ENCODE assay signal across 16 cellular contexts in the genomic region with DNA sequence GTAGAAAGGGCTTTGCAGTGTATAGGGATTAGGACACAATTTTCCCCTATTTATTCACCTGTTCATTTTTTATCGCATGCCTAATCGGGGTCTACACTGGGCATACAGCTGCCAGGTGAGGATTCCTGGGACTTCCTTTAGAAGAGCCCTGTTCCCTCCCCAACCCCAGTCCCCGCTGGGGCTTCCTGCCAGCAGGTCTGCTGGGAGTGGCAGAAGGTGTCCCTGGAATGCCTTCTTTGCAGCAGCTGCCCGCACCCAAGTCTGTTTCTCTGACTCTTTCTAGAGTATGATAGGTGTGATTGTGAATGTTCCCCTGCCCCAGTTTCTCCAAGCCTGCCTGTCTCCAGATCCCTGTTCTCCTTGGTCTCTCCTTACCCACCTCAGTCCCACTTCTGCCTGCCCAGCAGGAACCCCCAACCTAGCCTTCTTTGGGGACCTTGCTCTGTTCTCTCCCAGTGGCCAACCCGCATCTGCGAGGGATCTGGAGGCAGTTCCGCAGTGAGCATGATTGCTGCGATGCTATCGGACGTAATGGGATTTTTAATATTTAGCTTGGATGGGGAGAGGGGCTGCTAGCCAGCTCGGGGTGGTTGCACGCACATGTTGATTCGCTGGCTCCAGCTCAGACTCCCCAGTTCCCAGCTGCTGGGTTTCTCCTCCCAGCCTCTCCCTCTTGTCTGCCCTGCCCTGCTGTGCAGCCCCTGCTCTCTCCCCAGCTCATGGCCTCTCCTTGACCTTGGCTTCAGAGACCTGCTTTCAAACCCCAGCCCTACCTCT.
DNase-seq lines count a peak whose midpoint lies in the region; ATAC-seq and TF ChIP-seq lines count a peak whose summit lies in the region.
"Had no signal": no experiment of that assay in that cellular context is flagged by ENCODE, and none has a peak within 500 bp of the region (broad histone marks: within the 10 kb centered on the region; RNA-seq: fewer than 3 reads in every experiment).

No MANE protein-coding gene starts in this region.

- H3K27ac Mint-ChIP-seq in GM23338 (peak overlapping the region; percentile 54; the same call in 1 of the 2 replicates), neural progenitor cell (peak overlapping the region; percentile 88)
- H3K27ac Mint-ChIP-seq: activated CD8-positive, alpha-beta memory T cell treated with anti-CD3 and anti-CD28 coated beads, Interleukin-2, amount 10 ng/mL, durations not matched to agents 7 days and 5 days; natural killer cell treated with Interleukin-12 subunit alpha and Interleukin-12 subunit beta and Interleukin-15 and Interleukin-18, amount 100 ng/mL, for 72 hours had no signal

- no peaks in the 10 kb centered on the region for H3K9me3 ChIP-seq in neural progenitor cell (ENCODE audit: low read depth)
- H3K9me3 ChIP-seq: ascending aorta had no signal

- TF ChIP-seq CTCF in GM23338 (conservative IDR thresholded peaks at IDR 0.05; ENCODE audit: low read depth in 2 of 2) (no peak), fibroblast of the aortic adventitia (IDR thresholded peaks at IDR 0.05; ENCODE audit: insufficient read depth, low read length) (no peak), neural progenitor cell (IDR thresholded peaks at IDR 0.05) (no peak)

- peaks cover 44% of the 10 kb centered on the region for H3K4me1 Mint-ChIP-seq in GM23338
- peaks cover 65% of the 10 kb centered on the region for H3K4me1 Mint-ChIP-seq in neural progenitor cell
- H3K4me1 Mint-ChIP-seq: activated CD8-positive, alpha-beta memory T cell treated with anti-CD3 and anti-CD28 coated beads, Interleukin-2, amount 10 ng/mL, durations not matched to agents 7 days and 5 days had no signal

- no peak overlapping the region for H3K9ac ChIP-seq in neural progenitor cell

- H3K27me3 ChIP-seq in GM23338 (ENCODE audit: insufficient read depth) (no peaks in the 10 kb centered on the region), neural progenitor cell (no peaks in the 10 kb centered on the region)
- H3K27me3 ChIP-seq: ascending aorta had no signal

- H4K20me1 ChIP-seq in GM23338 (replicated peaks; ENCODE audit: insufficient read depth) = no peaks in the 10 kb centered on the region
- H4K20me1 ChIP-seq in neural progenitor cell (ENCODE audit: low read depth) = peaks cover 17% of the 10 kb centered on the region

- H3K9me3 Mint-ChIP-seq in GM23338 (no peaks in the 10 kb centered on the region; the same call in 2 of the 3 replicates), neural progenitor cell (no peaks in the 10 kb centered on the region)
- H3K9me3 Mint-ChIP-seq: natural killer cell treated with Interleukin-12 subunit alpha and Interleukin-12 subunit beta and Interleukin-15 and Interleukin-18, amount 100 ng/mL, for 72 hours had no signal

- ATAC-seq in GM23338 = peak; percentile 13
- ATAC-seq in HG03097 (IDR thresholded peaks at IDR 0.05; ENCODE audit: low FRiP score, unreplicated experiment) = no peak
- ATAC-seq: activated CD8-positive, alpha-beta memory T cell treated with anti-CD3 and anti-CD28 coated beads, Interleukin-2, amount 10 ng/mL, durations not matched to agents 7 days and 5 days; natural killer cell treated with Interleukin-12 subunit alpha and Interleukin-12 subunit beta and Interleukin-15 and Interleukin-18, amount 100 ng/mL, for 72 hours had no signal

- DNase-seq in GM23338 (ENCODE audit: low spot score) (no peak), NCI-H2171 treated with DMSO at 0.1 percent for 48 hours (lab: John Stamatoyannopoulos, UW) (peak; percentile 81), fibroblast of the aortic adventitia (ENCODE audit: low read depth) (peak; percentile 44), neural progenitor cell (ENCODE audit: low spot score) (no peak), amniotic stem cell (lab: John Stamatoyannopoulos, UW) (no peak), NCI-H2107 (lab: John Stamatoyannopoulos, UW) (no peak), middle frontal gyrus (ENCODE audit: extremely low spot score, low spot score) (no peak)
- DNase-seq: activated CD8-positive, alpha-beta memory T cell treated with anti-CD3 and anti-CD28 coated beads, Interleukin-2, amount 10 ng/mL, durations not matched to agents 7 days and 5 days; activated gamma-delta T cell; AML-193; DMS153; stimulated activated naive CD4-positive, alpha-beta T cell had no signal

- H3K36me3 ChIP-seq in GM23338 (ENCODE audit: insufficient read depth) (no peaks in the 10 kb centered on the region), neural progenitor cell (no peaks in the 10 kb centered on the region)
- H3K36me3 ChIP-seq: ascending aorta had no signal

- H3K4me3 Mint-ChIP-seq in GM23338 (no peak overlapping the region), neural progenitor cell (no peak overlapping the region)
- H3K4me3 Mint-ChIP-seq: activated CD8-positive, alpha-beta memory T cell treated with anti-CD3 and anti-CD28 coated beads, Interleukin-2, amount 10 ng/mL, durations not matched to agents 7 days and 5 days; natural killer cell treated with Interleukin-12 subunit alpha and Interleukin-12 subunit beta and Interleukin-15 and Interleukin-18, amount 100 ng/mL, for 72 hours had no signal

- no peaks in the 10 kb centered on the region for H3K79me2 ChIP-seq in GM23338 (replicated peaks; ENCODE audit: insufficient read depth)
- peaks cover 11% of the 10 kb centered on the region for H3K79me2 ChIP-seq in neural progenitor cell (ENCODE audit: low read depth)

- H3K4me3 ChIP-seq in GM23338 (no peak overlapping the region), fibroblast of the aortic adventitia (ENCODE audit: low read depth, low read length) (no peak overlapping the region), neural progenitor cell (no peak overlapping the region)
- H3K4me3 ChIP-seq: ascending aorta, skin epidermis had no signal

- no peaks in the 10 kb centered on the region for H3K9me2 ChIP-seq in GM23338 (ENCODE audit: insufficient read depth)

- H3K4me1 ChIP-seq in GM23338 (ENCODE audit: insufficient read depth) (peaks cover 9% of the 10 kb centered on the region), neural progenitor cell (peaks cover 54% of the 10 kb centered on the region)

- peaks cover 3% of the 10 kb centered on the region for H3K27me3 Mint-ChIP-seq in GM23338 (ENCODE audit: insufficient read depth, low read depth, poor library complexity)
- peaks cover 4% of the 10 kb centered on the region for H3K27me3 Mint-ChIP-seq in neural progenitor cell (ENCODE audit: insufficient read depth, low read depth)

- H2AFZ ChIP-seq in GM23338 (no peak overlapping the region), neural progenitor cell (replicated peaks) (no peak overlapping the region)

- H3K4me2 ChIP-seq in GM23338 = no peak overlapping the region
- H3K4me2 ChIP-seq in neural progenitor cell = no peak overlapping the region

- no peak overlapping the region for H3K27ac ChIP-seq in GM23338 (ENCODE audit: low read depth)
- H3K27ac ChIP-seq in neural progenitor cell = no peak overlapping the region
- H3K27ac ChIP-seq: ascending aorta, skin epidermis had no signal

- H3K36me3 Mint-ChIP-seq in GM23338 (ENCODE audit: low read depth) = no peaks in the 10 kb centered on the region
- H3K36me3 Mint-ChIP-seq in neural progenitor cell = peaks cover 4% of the 10 kb centered on the region
- H3K36me3 Mint-ChIP-seq: activated CD8-positive, alpha-beta memory T cell treated with anti-CD3 and anti-CD28 coated beads, Interleukin-2, amount 10 ng/mL, durations not matched to agents 7 days and 5 days; natural killer cell treated with Interleukin-12 subunit alpha and Interleukin-12 subunit beta and Interleukin-15 and Interleukin-18, amount 100 ng/mL, for 72 hours had no signal

- H3F3A ChIP-seq in GM23338 (replicated peaks; ENCODE audit: low read depth) (no peaks in the 10 kb centered on the region), neural progenitor cell (ENCODE audit: low read depth) (peaks cover 37% of the 10 kb centered on the region)

TF ChIP-seq in GM23338, 12 proteins besides CTCF, POLR2A, EP300 and RAD21 (continues in another document):
- TF ChIP-seq JUNB (IDR thresholded peaks at IDR 0.05; ENCODE audit: unreplicated experiment) = no peak
- no peak for TF ChIP-seq EZH2 (IDR thresholded peaks at IDR 0.05; ENCODE audit: low read depth, unreplicated experiment)
- no peak for TF ChIP-seq CREB1 (CRISPR knock-in tag; IDR thresholded peaks at IDR 0.05; ENCODE audit: low read depth)
- no peak for TF ChIP-seq NANOG (IDR thresholded peaks at IDR 0.05; ENCODE audit: borderline replicate concordance)
- TF ChIP-seq ZNF331 (CRISPR knock-in tag; IDR thresholded peaks at IDR 0.05; ENCODE audit: low read depth) = no peak
- TF ChIP-seq ZNF114 (CRISPR knock-in tag; IDR thresholded peaks at IDR 0.05) = no peak
- TF ChIP-seq, protein P1, sequence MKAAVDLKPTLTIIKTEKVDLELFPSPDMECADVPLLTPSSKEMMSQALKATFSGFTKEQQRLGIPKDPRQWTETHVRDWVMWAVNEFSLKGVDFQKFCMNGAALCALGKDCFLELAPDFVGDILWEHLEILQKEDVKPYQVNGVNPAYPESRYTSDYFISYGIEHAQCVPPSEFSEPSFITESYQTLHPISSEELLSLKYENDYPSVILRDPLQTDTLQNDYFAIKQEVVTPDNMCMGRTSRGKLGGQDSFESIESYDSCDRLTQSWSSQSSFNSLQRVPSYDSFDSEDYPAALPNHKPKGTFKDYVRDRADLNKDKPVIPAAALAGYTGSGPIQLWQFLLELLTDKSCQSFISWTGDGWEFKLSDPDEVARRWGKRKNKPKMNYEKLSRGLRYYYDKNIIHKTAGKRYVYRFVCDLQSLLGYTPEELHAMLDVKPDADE (IDR thresholded peaks at IDR 0.05) = no peak
- TF ChIP-seq POLR2AphosphoS5 (IDR thresholded peaks at IDR 0.05; ENCODE audit: low read depth) = no peak

Comparison
In these comparisons a context has a peak if more than half of its experiments do, and no peak if none do; other contexts are left out.
1. DNase-seq: peak in NCI-H2171 treated with DMSO at 0.1 percent for 48 hours (single experiment) and fibroblast of the aortic adventitia (single experiment); none in GM23338 (single experiment), neural progenitor cell (single experiment), amniotic stem cell (single experiment), NCI-H2107 (single experiment) and middle frontal gyrus (single experiment).